Comparison of ENCODE assay signal across 10 cellular contexts in genomic region chr12:52007982-52008510, GRCh38. TPM values are rescaled to one million over a fixed set of nuclear protein-coding genes. Genes with fewer than 3 reads are reported as not detected.
DNase-seq lines count a peak whose midpoint lies in the region; ATAC-seq and TF ChIP-seq lines count a peak whose summit lies in the region.
"Had no signal": no experiment of that assay in that cellular context is flagged by ENCODE, and none has a peak within 500 bp of the region (broad histone marks: within the 10 kb centered on the region; RNA-seq: fewer than 3 reads in every experiment).

No MANE protein-coding gene starts in this region.

- H3K27ac Mint-ChIP-seq in activated naive CD4-positive, alpha-beta T cell treated with anti-CD3 and anti-CD28 coated beads for 36 hours, result peak overlapping the region; percentile 18
- H3K27ac Mint-ChIP-seq in central memory CD8-positive, alpha-beta T cell (ENCODE audit: low read depth), result peak overlapping the region; percentile 83

- H3K4me1 Mint-ChIP-seq in activated naive CD4-positive, alpha-beta T cell treated with anti-CD3 and anti-CD28 coated beads for 36 hours (ENCODE audit: low read depth), result peaks cover 17% of the 10 kb centered on the region
- peaks cover 16% of the 10 kb centered on the region for H3K4me1 Mint-ChIP-seq in central memory CD8-positive, alpha-beta T cell

- H3K27ac ChIP-seq in tibial nerve, result peak overlapping the region; percentile 88 to 96 (median 93)

- no peak for DNase-seq in activated naive CD4-positive, alpha-beta T cell treated with anti-CD3 and anti-CD28 coated beads for 36 hours
- DNase-seq in activated naive CD4-positive, alpha-beta T cell treated with Interleukin-2 at 50 U/mL for 16 hours, result no peak
- DNase-seq in central memory CD8-positive, alpha-beta T cell (ENCODE audit: low spot score in 2 of 2), result no peak
- DNase-seq in tibial nerve (ENCODE audit: low spot score in 2 of 2) (no peak), epidermal melanocyte (ENCODE audit: insufficient read length, low spot score) (no peak), foreskin melanocyte (no peak)
- DNase-seq: BE2C, mammary epithelial cell had no signal

- CTCF ChIA-PET in activated naive CD4-positive, alpha-beta T cell treated with anti-CD3 and anti-CD28 coated beads for 36 hours (lab: Charles Lee), result interaction anchor here (1.5 to 11.9 kb wide), 2 partner anchors 14 to 17 kb away, joined by 3 to 319 read pairs; no protein-coding TSS in a partner anchor

- peaks cover 3% of the 10 kb centered on the region for H3K27me3 Mint-ChIP-seq in activated naive CD4-positive, alpha-beta T cell treated with anti-CD3 and anti-CD28 coated beads for 36 hours (ENCODE audit: low read depth)
- peaks cover 30% of the 10 kb centered on the region for H3K27me3 Mint-ChIP-seq in central memory CD8-positive, alpha-beta T cell

- H3K4me1 ChIP-seq in mononuclear cell (ENCODE audit: insufficient read depth, low read length), result peaks cover 33% of the 10 kb centered on the region
- peaks cover 0 to 70% (median 44%) of the 10 kb centered on the region in 4 donors for H3K4me1 ChIP-seq in tibial nerve

- no peak for TF ChIP-seq POLR2A in tibial nerve (IDR thresholded peaks at IDR 0.05)

- intact Hi-C loops in activated naive CD4-positive, alpha-beta T cell treated with anti-CD3 and anti-CD28 coated beads for 36 hours (cut with micrococcal nuclease), result loop anchor here (1.0 to 2.0 kb wide), 2 partner anchors 43 to 113 kb away; partner anchors contain the start of gene NR4A1

- H3K9me3 ChIP-seq in mononuclear cell (ENCODE audit: low read depth, low read length) (no peaks in the 10 kb centered on the region), tibial nerve (no peaks in the 10 kb centered on the region)
- H3K9me3 ChIP-seq: BE2C had no signal

- H3K4me3 Mint-ChIP-seq in activated naive CD4-positive, alpha-beta T cell treated with anti-CD3 and anti-CD28 coated beads for 36 hours, result peak overlapping the region; percentile 88
- H3K4me3 Mint-ChIP-seq in central memory CD8-positive, alpha-beta T cell, result peak overlapping the region; percentile 85

- ATAC-seq in central memory CD8-positive, alpha-beta T cell (replicated peaks; ENCODE audit: extremely low read depth, poor library complexity, severe bottlenecking), result no peak
- no peak for ATAC-seq in GM19351 (IDR thresholded peaks at IDR 0.05; ENCODE audit: unreplicated experiment)

- H3K36me3 ChIP-seq in tibial nerve, result peaks cover 0 to 21% (median 2%) of the 10 kb centered on the region in 3 donors
- H3K36me3 ChIP-seq: BE2C had no signal

- H3K9me3 Mint-ChIP-seq in activated naive CD4-positive, alpha-beta T cell treated with anti-CD3 and anti-CD28 coated beads for 36 hours, result no peaks in the 10 kb centered on the region
- H3K9me3 Mint-ChIP-seq in central memory CD8-positive, alpha-beta T cell, result no peaks in the 10 kb centered on the region

- 12 to 28% methylated on average over 5 of the region's 5 CpGs for WGBS in tibial nerve, 2 donors

- peaks cover 13% of the 10 kb centered on the region for H3K27me3 ChIP-seq in mononuclear cell (ENCODE audit: insufficient read depth, low read length)
- H3K27me3 ChIP-seq in tibial nerve, result no peaks in the 10 kb centered on the region
- H3K27me3 ChIP-seq: BE2C had no signal

- H3K4me3 ChIP-seq in mononuclear cell (ENCODE audit: low read length) (peak overlapping the region; percentile 60), tibial nerve (peak overlapping the region; percentile 69 to 90 (median 76))

- TF ChIP-seq EP300 in tibial nerve (IDR thresholded peaks at IDR 0.05), result no peak

- no peak for TF ChIP-seq CTCF in tibial nerve (IDR thresholded peaks at IDR 0.05)

- peaks cover 6% of the 10 kb centered on the region for H3K36me3 Mint-ChIP-seq in activated naive CD4-positive, alpha-beta T cell treated with anti-CD3 and anti-CD28 coated beads for 36 hours (ENCODE audit: low read depth)
- H3K36me3 Mint-ChIP-seq in central memory CD8-positive, alpha-beta T cell (ENCODE audit: insufficient read depth), result peaks cover 17% of the 10 kb centered on the region

RNA-seq across cellular contexts. Expression of gene TAMALIN, which starts 1.3 kb away (rescaled TPM):
- 10 to 100 TPM; 14.7 to 14.8 TPM for total RNA-seq in activated naive CD4-positive, alpha-beta T cell treated with anti-CD3 and anti-CD28 coated beads for 36 hours
- 122 TPM for total RNA-seq in mononuclear cell
- total RNA-seq in tibial nerve, result 10 to 100 TPM; 30.6 to 54.0 (median 37.8) TPM

RNA-seq across cellular contexts. Expression of gene NR4A1, which starts 43.2 kb away (rescaled TPM):
- total RNA-seq in activated naive CD4-positive, alpha-beta T cell treated with anti-CD3 and anti-CD28 coated beads for 36 hours, result 10 to 100 TPM; 64.2 to 64.8 TPM
- total RNA-seq in mononuclear cell, result 126 TPM
- 1,000 to 10,000 TPM in 1 of 4 donors, 100 to 1,000 TPM in 3; 390 to 1,252 (median 718) TPM for total RNA-seq in tibial nerve

RNA-seq across cellular contexts. Expression of gene ACVR1B, which starts 56.5 kb away (rescaled TPM):
- 1 to 10 TPM; 8.7 to 9.1 TPM for total RNA-seq in activated naive CD4-positive, alpha-beta T cell treated with anti-CD3 and anti-CD28 coated beads for 36 hours
- total RNA-seq in mononuclear cell (11.4 TPM), tibial nerve (10 to 100 TPM; 11.6 to 19.8 (median 17.1) TPM)
